In genomic region chr13:98860491-98860890, GRCh38 we compare ENCODE assay signal across 17 cellular contexts.
DNase-seq lines count a peak whose midpoint lies in the region; ATAC-seq and TF ChIP-seq lines count a peak whose summit lies in the region.
"Had no signal": no experiment of that assay in that cellular context is flagged by ENCODE, and none has a peak within 500 bp of the region (broad histone marks: within the 10 kb centered on the region; RNA-seq: fewer than 3 reads in every experiment).

No MANE protein-coding gene starts in this region.

- H3K36me3 Mint-ChIP-seq in endothelial cell (ENCODE audit: low read depth, unreplicated experiment): peaks cover 75% of the 10 kb centered on the region

- TF ChIP-seq POLR2A in upper lobe of left lung (IDR thresholded peaks at IDR 0.05): no peak

- H3K36me3 ChIP-seq in left ventricle myocardium inferior (peaks cover 65% of the 10 kb centered on the region), neuronal stem cell (replicated peaks in 1 of 2; ENCODE audit: control insufficient read depth in 2 of 2, insufficient read depth in 2 of 2, low read length in 2 of 2) (peaks cover 0 to 2% of the 10 kb centered on the region in 2 donors), upper lobe of left lung (peaks cover 11 to 80% (median 36%) of the 10 kb centered on the region in 4 donors)

- WGBS in neuronal stem cell (ENCODE audit: extremely low coverage in 2 of 2, insufficient read length in 2 of 2, insufficient replicate concordance in 1 of 2), 2 donors: no CpG with 5 or more reads among the region's 6 CpGs
- WGBS in upper lobe of left lung, 2 donors: 56 to 57% methylated on average over 5 to 6 of the region's 6 CpGs

- no peak overlapping the region for H4K91ac ChIP-seq in neuronal stem cell (ENCODE audit: low read depth, low read length, poor library complexity)

- H3K18ac ChIP-seq in neuronal stem cell (ENCODE audit: low read length): no peak overlapping the region

- peak overlapping the region; percentile 12 for H3K27ac Mint-ChIP-seq in endothelial cell (ENCODE audit: unreplicated experiment)
- H3K27ac Mint-ChIP-seq: B cell; CD4-positive, alpha-beta T cell had no signal

- peak overlapping the region; percentile 12 for H3K4me3 Mint-ChIP-seq in endothelial cell (ENCODE audit: unreplicated experiment)
- H3K4me3 Mint-ChIP-seq: B cell; CD4-positive, alpha-beta T cell; CD8-positive, alpha-beta T cell had no signal

- H4K8ac ChIP-seq in neuronal stem cell (ENCODE audit: low read depth, low read length): no peak overlapping the region

- H3K23ac ChIP-seq in neuronal stem cell (ENCODE audit: low read depth, low read length, poor library complexity): no peak overlapping the region

- no peak overlapping the region for H3K4me2 ChIP-seq in neuronal stem cell (ENCODE audit: insufficient read depth, low read length, poor library complexity, severe bottlenecking)
- H3K4me2 ChIP-seq: BLaER1 treated with 17β-estradiol and CSF1 and Interleukin-3, amounts not matched to agents 10 nM and 100 nM had no signal

- H3K79me1 ChIP-seq in neuronal stem cell (ENCODE audit: low read depth, low read length): no peaks in the 10 kb centered on the region

- H3K4me3 ChIP-seq in left ventricle myocardium inferior (no peak overlapping the region), neuronal stem cell (ENCODE audit: low read length in 2 of 2) (no peak overlapping the region), upper lobe of left lung (no peak overlapping the region)
- H3K4me3 ChIP-seq: BLaER1 treated with 17β-estradiol and CSF1 and Interleukin-3, amounts not matched to agents 10 nM and 100 nM had no signal

- TF ChIP-seq EP300 in upper lobe of left lung (IDR thresholded peaks at IDR 0.05): no peak

- H3K4me1 ChIP-seq in left ventricle myocardium inferior (peaks cover 10% of the 10 kb centered on the region), neuronal stem cell (ENCODE audit: control insufficient read depth in 2 of 2, insufficient read depth in 1 of 2, low read depth in 1 of 2, low read length in 2 of 2) (peaks cover 0 to 2% of the 10 kb centered on the region in 2 donors), upper lobe of left lung (peaks cover 19 to 30% (median 21%) of the 10 kb centered on the region in 4 donors)
- H3K4me1 ChIP-seq: BLaER1 treated with 17β-estradiol and CSF1 and Interleukin-3, amounts not matched to agents 10 nM and 100 nM; Caco-2 had no signal

- H2AK5ac ChIP-seq in neuronal stem cell (ENCODE audit: low read depth, low read length): no peak overlapping the region

- no peak overlapping the region for H3K9ac ChIP-seq in neuronal stem cell (ENCODE audit: low read depth, low read length, poor library complexity)
- H3K9ac ChIP-seq: BLaER1 treated with 17β-estradiol and CSF1 and Interleukin-3, amounts not matched to agents 10 nM and 100 nM had no signal

- peak overlapping the region; percentile 63 for H3K14ac ChIP-seq in neuronal stem cell (ENCODE audit: low read length)

- no peak overlapping the region for H3K4ac ChIP-seq in neuronal stem cell (ENCODE audit: low read length)

- no peak overlapping the region for H2BK15ac ChIP-seq in neuronal stem cell (ENCODE audit: low read length)

- peak overlapping the region; percentile 21 for H3K27ac ChIP-seq in left ventricle myocardium inferior (replicated peaks)
- H3K27ac ChIP-seq in neuronal stem cell (replicated peaks; ENCODE audit: low read length): no peak overlapping the region
- H3K27ac ChIP-seq in upper lobe of left lung: peak overlapping the region in 2 of 4 donors; percentile 24 to 42
- H3K27ac ChIP-seq: BLaER1 treated with 17β-estradiol and CSF1 and Interleukin-3, amounts not matched to agents 10 nM and 100 nM; C4-2B had no signal

- H3K27me3 ChIP-seq in left ventricle myocardium inferior (ENCODE audit: low read depth): no peaks in the 10 kb centered on the region
- H3K27me3 ChIP-seq in neuronal stem cell (ENCODE audit: control insufficient read depth in 3 of 3, insufficient read depth in 3 of 3, low read depth in 1 of 3, low read length in 3 of 3): no peaks in the 10 kb centered on the region
- H3K27me3 ChIP-seq in upper lobe of left lung: no peaks in the 10 kb centered on the region
- H3K27me3 ChIP-seq: BLaER1 treated with 17β-estradiol and CSF1 and Interleukin-3, amounts not matched to agents 10 nM and 100 nM had no signal

- H3K27me3 Mint-ChIP-seq in endothelial cell (ENCODE audit: unreplicated experiment): peaks cover 21% of the 10 kb centered on the region
- H3K27me3 Mint-ChIP-seq: B cell; CD4-positive, alpha-beta T cell had no signal

- TF ChIP-seq CTCF in left ventricle myocardium inferior (IDR thresholded peaks at IDR 0.05; ENCODE audit: borderline replicate concordance): no peak
- TF ChIP-seq CTCF in endothelial cell (IDR thresholded peaks at IDR 0.05; ENCODE audit: unreplicated experiment): no peak
- TF ChIP-seq CTCF in upper lobe of left lung (IDR thresholded peaks at IDR 0.05): no peak

- H2BK12ac ChIP-seq in neuronal stem cell (ENCODE audit: low read length): no peak overlapping the region

- ATAC-seq in Right ventricle myocardium superior (ENCODE audit: poor library complexity) (no peak), upper lobe of left lung (ENCODE audit: low FRiP score in 2 of 2) (no peak)
- ATAC-seq: CD8-positive, alpha-beta T cell had no signal

- H2AFZ ChIP-seq in neuronal stem cell (ENCODE audit: low read length): no peak overlapping the region

- DNase-seq in left ventricle myocardium inferior (no peak), Right ventricle myocardium superior (no peak), endothelial cell (ENCODE audit: low spot score) (no peak), neuronal stem cell (ENCODE audit: low spot score) (no peak), posterior vena cava (ENCODE audit: low spot score) (no peak), upper lobe of left lung (no peak)
- DNase-seq: 8988T; ACHN; Caco-2; Calu3; CD4-positive, alpha-beta T cell; CD8-positive, alpha-beta T cell; DMS79 treated with DMSO at 0.1 percent for 48 hours; GF-D8 had no signal

- H3K4me1 Mint-ChIP-seq in endothelial cell (ENCODE audit: unreplicated experiment): peaks cover 7% of the 10 kb centered on the region
- H3K4me1 Mint-ChIP-seq: B cell had no signal

- no peak overlapping the region for H2BK5ac ChIP-seq in neuronal stem cell (ENCODE audit: low read length)

- intact Hi-C loops in left ventricle myocardium inferior (cut with micrococcal nuclease) (no loop called here), Right ventricle myocardium superior (cut with DNase I) (no loop called here), posterior vena cava (cut with DNase I) (no loop called here)

- H3K9me3 ChIP-seq in left ventricle myocardium inferior (replicated peaks): no peaks in the 10 kb centered on the region
- no peaks in the 10 kb centered on the region for H3K9me3 ChIP-seq in neuronal stem cell (replicated peaks in 1 of 2; ENCODE audit: control insufficient read depth in 2 of 2, insufficient read depth in 1 of 2, low read depth in 1 of 2, low read length in 2 of 2)
- H3K9me3 ChIP-seq in upper lobe of left lung: no peaks in the 10 kb centered on the region
- H3K9me3 ChIP-seq: BLaER1 treated with 17β-estradiol and CSF1 and Interleukin-3, amounts not matched to agents 10 nM and 100 nM; Caco-2 had no signal

- no peaks in the 10 kb centered on the region for H3K9me3 Mint-ChIP-seq in endothelial cell (ENCODE audit: unreplicated experiment)
- H3K9me3 Mint-ChIP-seq: CD4-positive, alpha-beta T cell; CD8-positive, alpha-beta T cell had no signal

- no peak overlapping the region for H2BK120ac ChIP-seq in neuronal stem cell (ENCODE audit: low read depth, low read length)
